3 cellular contexts compared by ENCODE assay signal in genomic region chr7:66156035-66156434, GRCh38.
A peak's percentile ranks its signal among the peaks of the same experiment; 100 is the strongest.
TF ChIP-seq lines count a peak whose summit lies in the region.
"Not testable (repeated sequence)": the region's sequence is repeated elsewhere in the genome, so short reads cannot be mapped to it uniquely, and the experiment has no call there.

No MANE protein-coding gene starts in this region.

TF ChIP-seq in Ishikawa, 13 proteins besides CTCF, POLR2A, EP300 and RAD21:
- peak; percentile 55; the same call in 1 of the 2 replicates for TF ChIP-seq CEBPB (IDR thresholded peaks at IDR 0.05)
TF ChIP-seq in Ishikawa: peak in this region for 1; not testable (repeated sequence) for 12.

TF ChIP-seq in K562, 482 proteins besides CTCF, POLR2A, EP300 and RAD21:
- peak; percentile 94 for TF ChIP-seq CEBPB (tag; IDR thresholded peaks at IDR 0.05)
- TF ChIP-seq CEBPG (CRISPR knock-in tag; IDR thresholded peaks at IDR 0.05): not testable (repeated sequence)
- peak in 1 of 2 experiments; percentile 92; a peak in 3 of 4 replicates for TF ChIP-seq CEBPG (tag; conservative IDR thresholded peaks at IDR 0.05 in 1 of 2, IDR thresholded peaks at IDR 0.05 in 1 of 2)

TF ChIP-seq in HepG2, 621 proteins besides CTCF, POLR2A, EP300 and RAD21:
- peak; percentile 44 for TF ChIP-seq CEBPG (CRISPR knock-in tag; IDR thresholded peaks at IDR 0.05)
- TF ChIP-seq CEBPB (IDR thresholded peaks at IDR 0.05; ENCODE audit: borderline replicate concordance, low read depth, low read length): peak; percentile 77
